18 cellular contexts compared by ENCODE assay signal in the genomic region with DNA sequence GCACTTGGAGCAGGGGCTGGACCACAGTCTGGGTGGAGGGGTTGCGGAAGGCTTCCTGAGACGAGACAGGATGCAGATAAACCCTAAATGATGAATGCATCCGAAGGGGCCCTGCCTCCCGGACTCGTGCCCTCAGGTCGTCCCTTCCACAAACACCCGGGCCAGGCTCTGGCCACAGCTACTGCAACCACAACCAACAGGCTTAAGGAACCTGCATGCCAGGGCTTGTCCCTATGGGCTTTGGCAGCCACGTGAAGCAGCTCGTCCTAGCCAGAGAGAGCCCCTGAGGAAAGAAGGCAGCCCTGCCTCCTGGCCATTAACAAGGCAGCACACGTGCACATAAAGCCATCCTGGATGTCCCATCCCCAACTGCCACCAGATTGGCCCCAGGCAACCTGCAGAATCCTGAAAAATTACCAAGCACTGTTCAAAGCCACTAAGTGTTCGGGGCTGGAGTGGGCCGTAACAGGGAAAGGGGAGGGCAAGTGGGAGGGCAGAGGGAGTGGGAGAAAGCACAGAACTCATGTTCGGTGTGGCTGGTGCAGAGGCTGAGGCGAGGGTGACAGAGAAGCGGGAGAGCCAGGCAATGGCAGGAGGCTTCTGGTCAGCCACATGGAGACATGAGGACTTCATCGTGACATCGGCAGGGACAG.
DNase-seq lines count a peak whose midpoint lies in the region; ATAC-seq and TF ChIP-seq lines count a peak whose summit lies in the region.
"Had no signal": no experiment of that assay in that cellular context is flagged by ENCODE, and none has a peak within 500 bp of the region (broad histone marks: within the 10 kb centered on the region; RNA-seq: fewer than 3 reads in every experiment).

No MANE protein-coding gene starts in this region.

- H3K27ac Mint-ChIP-seq in activated T-helper 17 cell treated with anti-CD3 and anti-CD28 coated beads, Interleukin-2, amount 50 U/mL, for 72 hours: peak overlapping the region; percentile 30
- H3K27ac Mint-ChIP-seq: T-helper 2 cell treated with Interferon-gamma antibody and Interleukin-4, amounts not matched to agents 5 μg/mL and 100 μg/mL, for 36 hours had no signal

- H3K4me3 ChIP-seq in aorta (ENCODE audit: low read length in 2 of 2): no peak overlapping the region
- H3K4me3 ChIP-seq: esophagus squamous epithelium, heart right ventricle had no signal

- no peak overlapping the region for H3K27ac ChIP-seq in aorta (ENCODE audit: low read depth in 1 of 2, low read length in 2 of 2)
- H3K27ac ChIP-seq: 22Rv1, heart right ventricle had no signal

- H3K4me1 Mint-ChIP-seq in activated T-helper 17 cell treated with anti-CD3 and anti-CD28 coated beads, Interleukin-2, amount 50 U/mL, for 72 hours: peaks cover 8% of the 10 kb centered on the region

- H3K27me3 Mint-ChIP-seq in activated T-helper 17 cell treated with anti-CD3 and anti-CD28 coated beads, Interleukin-2, amount 50 U/mL, for 72 hours: no peaks in the 10 kb centered on the region

- 88 to 90% methylated on average over 17 of the region's 17 CpGs for WGBS in aorta, 2 donors

- H3K36me3 ChIP-seq in aorta (ENCODE audit: control insufficient read depth in 1 of 2, insufficient read depth in 2 of 2, low read length in 1 of 2): no peaks in the 10 kb centered on the region

- ATAC-seq in activated T-helper 17 cell treated with anti-CD3 and anti-CD28 coated beads, Interleukin-2, amount 50 U/mL, for 72 hours (replicated peaks): no peak
- no peak for ATAC-seq in aorta (ENCODE audit: low FRiP score)
- ATAC-seq: activated T-cell treated with anti-CD3 and anti-CD28 coated beads, Interleukin-2, amount 50 U/mL, for 4 hours; heart right ventricle had no signal

- H3K27me3 ChIP-seq in aorta (ENCODE audit: control insufficient read depth in 1 of 2, insufficient read depth in 2 of 2, low read length in 1 of 2): no peaks in the 10 kb centered on the region
- H3K27me3 ChIP-seq: esophagus squamous epithelium, heart right ventricle had no signal

- H3K36me3 Mint-ChIP-seq in activated T-helper 17 cell treated with anti-CD3 and anti-CD28 coated beads, Interleukin-2, amount 50 U/mL, for 72 hours (ENCODE audit: low read depth): peaks cover 14% of the 10 kb centered on the region

- H3K9me3 ChIP-seq in aorta (ENCODE audit: control insufficient read depth, low read length): no peaks in the 10 kb centered on the region
- H3K9me3 ChIP-seq: esophagus squamous epithelium, heart right ventricle had no signal

- intact Hi-C loops in aorta (cut with DNase I): no loop called here

- peaks cover 0 to 3% of the 10 kb centered on the region in 2 donors for H3K4me1 ChIP-seq in aorta (ENCODE audit: control insufficient read depth in 1 of 2, insufficient read depth in 2 of 2, low read length in 2 of 2)

- H3K9me3 Mint-ChIP-seq in activated T-helper 17 cell treated with anti-CD3 and anti-CD28 coated beads, Interleukin-2, amount 50 U/mL, for 72 hours: no peaks in the 10 kb centered on the region
- H3K9me3 Mint-ChIP-seq: activated T-cell treated with anti-CD3 and anti-CD28 coated beads, Interleukin-2, amount 50 U/mL, for 4 hours; T-helper 2 cell treated with Interferon-gamma antibody and Interleukin-4, amounts not matched to agents 5 μg/mL and 100 μg/mL, for 36 hours had no signal

- DNase-seq in DMS 273 (lab: John Stamatoyannopoulos, UW; ENCODE audit: unreplicated experiment) (peak; percentile 31), DMS 273 treated with DMSO at 0.1 percent for 48 hours (lab: John Stamatoyannopoulos, UW) (no peak), GM13977 (ENCODE audit: low spot score) (peak; percentile 20), myocyte (ENCODE audit: low read depth) (peak; percentile 24), aorta (no peak), superior temporal gyrus (ENCODE audit: extremely low spot score) (no peak), SIG-M5 treated with dmso at 0.1 percent for 504 hours (lab: John Stamatoyannopoulos, UW; ENCODE audit: unreplicated experiment) (no peak)
- DNase-seq: activated CD4-positive, alpha-beta T cell treated with anti-CD3 and anti-CD28 coated beads for 48 hours; activated T-cell treated with anti-CD3 and anti-CD28 coated beads, Interleukin-2, amount 50 U/mL, for 4 hours; amniotic stem cell; cortex of kidney; esophagus squamous epithelium; HCEC 1CT; heart right ventricle; NCI-H1436 had no signal

- TF ChIP-seq CTCF in GM13977 (IDR thresholded peaks at IDR 0.05; ENCODE audit: extremely low read depth, insufficient read depth, missing control alignments): no peak

- in situ Hi-C loops in GM13977 (cut with MboI; ENCODE audit: low pct_unique_long_range_greater_than_20kb, low sequenced_read_pairs, unreplicated experiment): no loop called here

- H3K4me3 Mint-ChIP-seq in activated T-helper 17 cell treated with anti-CD3 and anti-CD28 coated beads, Interleukin-2, amount 50 U/mL, for 72 hours: no peak overlapping the region
- H3K4me3 Mint-ChIP-seq: activated T-cell treated with anti-CD3 and anti-CD28 coated beads, Interleukin-2, amount 50 U/mL, for 4 hours; T-helper 2 cell treated with Interferon-gamma antibody and Interleukin-4, amounts not matched to agents 5 μg/mL and 100 μg/mL, for 36 hours had no signal

Comparison
In these comparisons a context has a peak if more than half of its experiments do, and no peak if none do; other contexts are left out.
1. DNase-seq: peak in DMS 273 (single experiment), GM13977 (single experiment) and myocyte (single experiment); none in DMS 273 treated with DMSO at 0.1 percent for 48 hours (single experiment), aorta (0 of 2), superior temporal gyrus (single experiment) and SIG-M5 treated with dmso at 0.1 percent for 504 hours (single experiment).